1 cellular context compared by ENCODE assay signal in genomic region chr11:110077318-110077717, GRCh38.
TF ChIP-seq lines count a peak whose summit lies in the region.

No MANE protein-coding gene starts in this region.

TF ChIP-seq in GM12878, 131 proteins besides CTCF, POLR2A, EP300 and RAD21 (continued from another document):
- TF ChIP-seq BACH1 (IDR thresholded peaks at IDR 0.05; ENCODE audit: borderline replicate concordance) (peak; percentile 27; the same call in 1 of the 2 replicates), RBBP5 (conservative IDR thresholded peaks at IDR 0.05) (0 out of 2 replicates have a peak, but pooled peaks have one; percentile 2), GABPA (IDR thresholded peaks at IDR 0.05; ENCODE audit: low read depth) (0 out of 2 replicates have a peak, but pooled peaks have one; percentile 2), IKZF1 (conservative IDR thresholded peaks at IDR 0.05) (no peak)
